In the genomic region with DNA sequence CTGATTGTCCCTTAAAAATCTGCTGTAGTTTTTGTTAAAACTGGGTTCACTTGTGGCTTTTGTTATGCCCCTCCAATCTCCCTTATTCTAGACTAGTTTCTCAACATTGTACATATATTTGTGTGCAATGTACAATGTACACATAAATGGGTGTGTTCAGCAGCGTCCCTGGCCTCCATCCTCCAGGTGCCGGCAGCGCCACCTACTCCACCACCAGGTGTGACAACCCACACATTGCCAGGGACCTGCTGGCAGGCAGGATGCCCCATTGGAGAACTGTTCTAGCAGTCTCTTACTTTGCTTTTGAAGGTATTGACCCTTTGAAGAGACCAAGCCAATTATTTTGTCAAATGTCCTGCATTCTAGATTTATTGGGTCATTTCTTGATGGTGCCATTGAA, we compare ENCODE assay signal across 22 cellular contexts.
DNase-seq lines count a peak whose midpoint lies in the region; ATAC-seq and TF ChIP-seq lines count a peak whose summit lies in the region.
"Had no signal": no experiment of that assay in that cellular context is flagged by ENCODE, and none has a peak within 500 bp of the region (broad histone marks: within the 10 kb centered on the region; RNA-seq: fewer than 3 reads in every experiment).

No MANE protein-coding gene starts in this region.

- TF ChIP-seq RAD21 in HCT116 (IDR thresholded peaks at IDR 0.05; ENCODE audit: low read depth), result peak; percentile 38

- RAD21 ChIA-PET in HCT116 (lab: Charles Lee; ENCODE audit: low non-redundant PET in 1 of 2, low total read pairs in 2 of 2, uncharacterized antibody in 2 of 2, unreplicated experiment in 2 of 2), result no interaction called here

- H3K27me3 Mint-ChIP-seq in type B pancreatic cell, result no peaks in the 10 kb centered on the region
- peaks cover 3% of the 10 kb centered on the region for H3K27me3 Mint-ChIP-seq in activated naive CD8-positive, alpha-beta T cell treated with anti-CD3 and anti-CD28 coated beads for 36 hours
- peaks cover 25% of the 10 kb centered on the region for H3K27me3 Mint-ChIP-seq in activated T-cell treated with anti-CD3 and anti-CD28 coated beads, Interleukin-2, amount 50 U/mL, for 72 hours (ENCODE audit: low read depth)

- H3K9ac ChIP-seq in HCT116 (ENCODE audit: low read length), result no peak overlapping the region
- H3K9ac ChIP-seq: BLaER1 had no signal

- H3K4me3 ChIP-seq in HCT116 (replicated peaks in 1 of 2; ENCODE audit: low read depth in 1 of 2, low read length in 2 of 2) (no peak overlapping the region), OCI-LY7 (ENCODE audit: low read depth, low read length, poor library complexity, severe bottlenecking) (no peak overlapping the region), mucosa of descending colon (no peak overlapping the region)
- H3K4me3 ChIP-seq: BLaER1, SK-N-MC had no signal

- TF ChIP-seq CTCF in HCT116 (IDR thresholded peaks at IDR 0.05 in 2 of 3, conservative IDR thresholded peaks at IDR 0.05 in 1 of 3; ENCODE audit: borderline replicate concordance in 1 of 3, insufficient read depth in 1 of 3, low read depth in 2 of 3, low read length in 2 of 3) (peak; percentile 23 to 51 (median 50); a peak in 4 of 6 replicates), OCI-LY7 (conservative IDR thresholded peaks at IDR 0.05; ENCODE audit: low read length) (peak; percentile 37; the same call in 1 of the 2 replicates), mucosa of descending colon (IDR thresholded peaks at IDR 0.05) (no peak), type B pancreatic cell (conservative IDR thresholded peaks at IDR 0.05) (no peak)

- intact Hi-C loops in HCT116 (cut with micrococcal nuclease), result loop anchor here (10.0 kb wide), 1 partner anchor 350 kb away; no protein-coding TSS in a partner anchor
- intact Hi-C loops in OCI-LY7 (cut with micrococcal nuclease; ENCODE audit: unreplicated experiment), result no loop called here
- intact Hi-C loops in mucosa of descending colon (cut with DNase I, micrococcal nuclease), result no loop called here

- H3K4me2 ChIP-seq in HCT116 (ENCODE audit: low read length), result no peak overlapping the region
- H3K4me2 ChIP-seq in OCI-LY7 (ENCODE audit: low read length), result no peak overlapping the region
- H3K4me2 ChIP-seq: BLaER1 had no signal

- no peaks in the 10 kb centered on the region for H3K36me3 Mint-ChIP-seq in type B pancreatic cell
- H3K36me3 Mint-ChIP-seq in activated naive CD8-positive, alpha-beta T cell treated with anti-CD3 and anti-CD28 coated beads for 36 hours, result no peaks in the 10 kb centered on the region
- no peaks in the 10 kb centered on the region for H3K36me3 Mint-ChIP-seq in activated T-cell treated with anti-CD3 and anti-CD28 coated beads, Interleukin-2, amount 50 U/mL, for 72 hours (ENCODE audit: insufficient read depth in 2 of 2)
- H3K36me3 Mint-ChIP-seq: CD4-positive, CD25-positive, alpha-beta regulatory T cell had no signal

- H3K36me3 ChIP-seq in HCT116 (ENCODE audit: control insufficient read depth in 1 of 2, insufficient read depth in 2 of 2, low read length in 2 of 2), result no peaks in the 10 kb centered on the region
- no peaks in the 10 kb centered on the region for H3K36me3 ChIP-seq in OCI-LY7 (ENCODE audit: insufficient read depth, low read length)
- no peaks in the 10 kb centered on the region for H3K36me3 ChIP-seq in mucosa of descending colon (ENCODE audit: low read depth)
- H3K36me3 ChIP-seq: BLaER1 had no signal

- H3K9me3 Mint-ChIP-seq in type B pancreatic cell, result no peaks in the 10 kb centered on the region
- H3K9me3 Mint-ChIP-seq in activated naive CD8-positive, alpha-beta T cell treated with anti-CD3 and anti-CD28 coated beads for 36 hours, result no peaks in the 10 kb centered on the region
- no peaks in the 10 kb centered on the region for H3K9me3 Mint-ChIP-seq in activated T-cell treated with anti-CD3 and anti-CD28 coated beads, Interleukin-2, amount 50 U/mL, for 72 hours
- H3K9me3 Mint-ChIP-seq: CD4-positive, CD25-positive, alpha-beta regulatory T cell had no signal

- peaks cover 5% of the 10 kb centered on the region in 2 experiments; a peak in 3 of 4 replicates for H3K4me1 ChIP-seq in HCT116 (ENCODE audit: control insufficient read depth in 1 of 2, insufficient read depth in 2 of 2, low read length in 2 of 2)
- H3K4me1 ChIP-seq in OCI-LY7 (ENCODE audit: insufficient read depth, low read length, poor library complexity, severe bottlenecking), result no peaks in the 10 kb centered on the region
- H3K4me1 ChIP-seq in mucosa of descending colon (ENCODE audit: low read depth), result no peaks in the 10 kb centered on the region

- H3K9me2 ChIP-seq in HCT116 (ENCODE audit: insufficient read depth), result no peaks in the 10 kb centered on the region
- H3K9me2 ChIP-seq in OCI-LY7 (ENCODE audit: insufficient read depth, low read length), result no peaks in the 10 kb centered on the region

- H3K4me3 Mint-ChIP-seq in type B pancreatic cell, result no peak overlapping the region
- no peak overlapping the region for H3K4me3 Mint-ChIP-seq in activated naive CD8-positive, alpha-beta T cell treated with anti-CD3 and anti-CD28 coated beads for 36 hours
- no peak overlapping the region for H3K4me3 Mint-ChIP-seq in activated T-cell treated with anti-CD3 and anti-CD28 coated beads, Interleukin-2, amount 50 U/mL, for 72 hours
- H3K4me3 Mint-ChIP-seq: CD4-positive, CD25-positive, alpha-beta regulatory T cell had no signal

- no peak overlapping the region for H3K27ac Mint-ChIP-seq in type B pancreatic cell
- H3K27ac Mint-ChIP-seq in activated naive CD8-positive, alpha-beta T cell treated with anti-CD3 and anti-CD28 coated beads for 36 hours, result no peak overlapping the region
- H3K27ac Mint-ChIP-seq in activated T-cell treated with anti-CD3 and anti-CD28 coated beads, Interleukin-2, amount 50 U/mL, for 72 hours, result no peak overlapping the region
- H3K27ac Mint-ChIP-seq: CD4-positive, CD25-positive, alpha-beta regulatory T cell had no signal

- ATAC-seq in HCT116 (peak; percentile 86), mucosa of descending colon (peak; percentile 84)
- no peak for ATAC-seq in activated T-cell treated with anti-CD3 and anti-CD28 coated beads, Interleukin-2, amount 50 U/mL, for 72 hours (replicated peaks in 1 of 2)

- no peak for TF ChIP-seq POLR2A in HCT116 (IDR thresholded peaks at IDR 0.05; ENCODE audit: borderline replicate concordance, extremely low read depth, insufficient read depth, insufficient read length)

- no peaks in the 10 kb centered on the region for H3K79me2 ChIP-seq in HCT116 (ENCODE audit: insufficient read depth, low read length)
- H3K79me2 ChIP-seq in OCI-LY7 (ENCODE audit: insufficient read depth, low read depth, low read length), result no peaks in the 10 kb centered on the region

- no peak overlapping the region for H3K27ac ChIP-seq in HCT116 (ENCODE audit: low read depth, low read length)
- H3K27ac ChIP-seq in OCI-LY7 (ENCODE audit: low read depth, low read length, poor library complexity, severe bottlenecking), result no peak overlapping the region
- H3K27ac ChIP-seq: BLaER1, HL-60, SK-N-MC had no signal

- peaks cover 35% of the 10 kb centered on the region for H3K4me1 Mint-ChIP-seq in type B pancreatic cell (ENCODE audit: unreplicated experiment)
- H3K4me1 Mint-ChIP-seq in activated naive CD8-positive, alpha-beta T cell treated with anti-CD3 and anti-CD28 coated beads for 36 hours, result peaks cover 7% of the 10 kb centered on the region
- no peaks in the 10 kb centered on the region for H3K4me1 Mint-ChIP-seq in activated T-cell treated with anti-CD3 and anti-CD28 coated beads, Interleukin-2, amount 50 U/mL, for 72 hours (ENCODE audit: low read depth)

- POLR2A ChIA-PET in HCT116 (lab: Charles Lee), result no interaction called here
- POLR2A ChIA-PET in OCI-LY7 (lab: Charles Lee), result no interaction called here

- no peaks in the 10 kb centered on the region for H3K27me3 ChIP-seq in HCT116 (ENCODE audit: insufficient read depth, low read length)

- H2AFZ ChIP-seq in HCT116 (ENCODE audit: low read depth, low read length, poor library complexity, severe bottlenecking) (no peak overlapping the region), OCI-LY7 (ENCODE audit: low read length) (no peak overlapping the region)

- no peaks in the 10 kb centered on the region for H4K20me1 ChIP-seq in HCT116 (ENCODE audit: insufficient read depth)
- H4K20me1 ChIP-seq in OCI-LY7 (ENCODE audit: insufficient read depth, low read length), result no peaks in the 10 kb centered on the region

- H3K9me3 ChIP-seq in HCT116 (ENCODE audit: control insufficient read depth in 1 of 2, insufficient read depth in 1 of 2, low read depth in 1 of 2, low read length in 2 of 2) (no peaks in the 10 kb centered on the region), OCI-LY7 (ENCODE audit: low read length) (no peaks in the 10 kb centered on the region), mucosa of descending colon (no peaks in the 10 kb centered on the region)

- CTCF ChIA-PET in HCT116 (lab: Charles Lee), result no interaction called here
- CTCF ChIA-PET in OCI-LY7 (lab: Charles Lee; ENCODE audit: unreplicated experiment), result no interaction called here

- BruUV-seq in HCT116 (replicated peaks; lab: Mats Ljungman, UMichigan), result no TSS peak
- BruUV-seq in OCI-LY7 (replicated peaks; lab: Mats Ljungman, UMichigan), result no TSS peak

- peak; percentile 33 for DNase-seq in NCI-H748 (lab: John Stamatoyannopoulos, UW; ENCODE audit: unreplicated experiment)
- no peak for DNase-seq in NCI-H748 treated with DMSO at 0.1 percent for 48 hours (lab: John Stamatoyannopoulos, UW)
- no peak for DNase-seq in HCT116 (ENCODE audit: low read depth, low spot score)
- no peak for DNase-seq in OCI-LY7 (ENCODE audit: low spot score)
- DNase-seq in mucosa of descending colon, result peak in 2 of 3 donors; percentile 56 to 58
- no peak for DNase-seq in type B pancreatic cell (ENCODE audit: extremely low spot score, unreplicated experiment)
- DNase-seq in activated naive CD8-positive, alpha-beta T cell treated with anti-CD3 and anti-CD28 coated beads for 36 hours, result no peak
- no peak for DNase-seq in activated T-cell treated with anti-CD3 and anti-CD28 coated beads, Interleukin-2, amount 50 U/mL, for 72 hours
- DNase-seq: CD4-positive, CD25-positive, alpha-beta regulatory T cell; DMS79 treated with DMSO at 0.1 percent for 48 hours; GF-D8; Karpas-422; NCI-H1092; NCI-H1417 treated with DMSO at 0.1 percent for 48 hours; NCI-H1694 treated with DMSO at 0.1 percent for 48 hours; NCI-H2081 treated with DMSO at 0.1 percent for 48 hours; NCI-H2171 treated with DMSO at 0.1 percent for 48 hours; NCI-H524; SIG-M5 had no signal

TF ChIP-seq in HCT116, 20 proteins besides CTCF, POLR2A, EP300 and RAD21:
- TF ChIP-seq CBX3 (IDR thresholded peaks at IDR 0.05; ENCODE audit: low read depth) (0 out of 2 replicates have a peak, but pooled peaks have one; percentile 20), EGR1 (IDR thresholded peaks at IDR 0.05; ENCODE audit: low read depth) (no peak), EZH2 (IDR thresholded peaks at IDR 0.05) (no peak), SP1 (IDR thresholded peaks at IDR 0.05; ENCODE audit: low read depth) (no peak)
- TF ChIP-seq, protein P1, sequence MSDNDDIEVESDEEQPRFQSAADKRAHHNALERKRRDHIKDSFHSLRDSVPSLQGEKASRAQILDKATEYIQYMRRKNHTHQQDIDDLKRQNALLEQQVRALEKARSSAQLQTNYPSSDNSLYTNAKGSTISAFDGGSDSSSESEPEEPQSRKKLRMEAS (IDR thresholded peaks at IDR 0.05), result peak; percentile 26; the same call in 1 of the 2 replicates

Comparison
In these comparisons a context has a peak if more than half of its experiments do, and no peak if none do; other contexts are left out.
1. DNase-seq: peak in NCI-H748 (single experiment) and mucosa of descending colon (2 of 3); none in NCI-H748 treated with DMSO at 0.1 percent for 48 hours (single experiment), HCT116 (single experiment), OCI-LY7 (single experiment), type B pancreatic cell (single experiment), activated naive CD8-positive, alpha-beta T cell treated with anti-CD3 and anti-CD28 coated beads for 36 hours (single experiment) and activated T-cell treated with anti-CD3 and anti-CD28 coated beads, Interleukin-2, amount 50 U/mL, for 72 hours (0 of 2).
2. ATAC-seq: peak in HCT116 (single experiment) and mucosa of descending colon (single experiment); none in activated T-cell treated with anti-CD3 and anti-CD28 coated beads, Interleukin-2, amount 50 U/mL, for 72 hours (0 of 2).
3. CTCF ChIP-seq: peak in HCT116 (3 of 3) and OCI-LY7 (single experiment); none in mucosa of descending colon (single experiment) and type B pancreatic cell (single experiment).